In the genomic region with DNA sequence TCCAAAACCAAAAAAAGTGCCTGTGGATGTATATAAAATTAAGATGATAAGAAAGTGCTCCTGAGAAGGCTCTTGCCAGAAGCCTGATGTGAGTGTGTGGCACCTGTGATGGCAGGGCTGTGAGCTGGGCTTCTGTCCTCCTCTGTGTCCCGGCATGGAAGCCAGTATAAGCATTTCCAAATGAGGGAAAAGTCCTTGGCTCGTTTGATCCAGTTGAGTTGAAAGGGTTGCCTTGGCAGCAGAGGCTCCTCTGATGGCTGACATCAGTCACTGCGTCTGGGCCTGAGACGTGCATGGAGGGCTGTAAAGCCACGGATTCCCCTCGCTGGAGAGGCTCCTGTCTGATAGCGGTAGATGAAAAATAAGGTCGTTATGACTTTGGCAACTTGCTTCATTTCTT, we compare ENCODE assay signal across 1 cellular context.
TF ChIP-seq lines count a peak whose summit lies in the region.

No MANE protein-coding gene starts in this region.

TF ChIP-seq in WTC11, 78 proteins besides CTCF, POLR2A, EP300 and RAD21 (continued from another document):
- no peak for TF ChIP-seq GRHL2 (CRISPR knock-in tag; IDR thresholded peaks at IDR 0.05; ENCODE audit: insufficient replicate concordance, severe bottlenecking)
- no peak for TF ChIP-seq FOXK1 (CRISPR knock-in tag; IDR thresholded peaks at IDR 0.05)
- TF ChIP-seq GTF2I (CRISPR knock-in tag; conservative IDR thresholded peaks at IDR 0.05) = no peak
- no peak for TF ChIP-seq ZNF138 (CRISPR knock-in tag; conservative IDR thresholded peaks at IDR 0.05)
- TF ChIP-seq, protein P1, sequence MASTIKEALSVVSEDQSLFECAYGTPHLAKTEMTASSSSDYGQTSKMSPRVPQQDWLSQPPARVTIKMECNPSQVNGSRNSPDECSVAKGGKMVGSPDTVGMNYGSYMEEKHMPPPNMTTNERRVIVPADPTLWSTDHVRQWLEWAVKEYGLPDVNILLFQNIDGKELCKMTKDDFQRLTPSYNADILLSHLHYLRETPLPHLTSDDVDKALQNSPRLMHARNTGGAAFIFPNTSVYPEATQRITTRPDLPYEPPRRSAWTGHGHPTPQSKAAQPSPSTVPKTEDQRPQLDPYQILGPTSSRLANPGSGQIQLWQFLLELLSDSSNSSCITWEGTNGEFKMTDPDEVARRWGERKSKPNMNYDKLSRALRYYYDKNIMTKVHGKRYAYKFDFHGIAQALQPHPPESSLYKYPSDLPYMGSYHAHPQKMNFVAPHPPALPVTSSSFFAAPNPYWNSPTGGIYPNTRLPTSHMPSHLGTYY (CRISPR knock-in tag; IDR thresholded peaks at IDR 0.05) = no peak
- no peak for TF ChIP-seq ZNF121 (CRISPR knock-in tag; IDR thresholded peaks at IDR 0.05)
- TF ChIP-seq, protein P2, sequence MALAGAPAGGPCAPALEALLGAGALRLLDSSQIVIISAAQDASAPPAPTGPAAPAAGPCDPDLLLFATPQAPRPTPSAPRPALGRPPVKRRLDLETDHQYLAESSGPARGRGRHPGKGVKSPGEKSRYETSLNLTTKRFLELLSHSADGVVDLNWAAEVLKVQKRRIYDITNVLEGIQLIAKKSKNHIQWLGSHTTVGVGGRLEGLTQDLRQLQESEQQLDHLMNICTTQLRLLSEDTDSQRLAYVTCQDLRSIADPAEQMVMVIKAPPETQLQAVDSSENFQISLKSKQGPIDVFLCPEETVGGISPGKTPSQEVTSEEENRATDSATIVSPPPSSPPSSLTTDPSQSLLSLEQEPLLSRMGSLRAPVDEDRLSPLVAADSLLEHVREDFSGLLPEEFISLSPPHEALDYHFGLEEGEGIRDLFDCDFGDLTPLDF (CRISPR knock-in tag; IDR thresholded peaks at IDR 0.05) = no peak
